2 cellular contexts compared by ENCODE assay signal in the genomic region with DNA sequence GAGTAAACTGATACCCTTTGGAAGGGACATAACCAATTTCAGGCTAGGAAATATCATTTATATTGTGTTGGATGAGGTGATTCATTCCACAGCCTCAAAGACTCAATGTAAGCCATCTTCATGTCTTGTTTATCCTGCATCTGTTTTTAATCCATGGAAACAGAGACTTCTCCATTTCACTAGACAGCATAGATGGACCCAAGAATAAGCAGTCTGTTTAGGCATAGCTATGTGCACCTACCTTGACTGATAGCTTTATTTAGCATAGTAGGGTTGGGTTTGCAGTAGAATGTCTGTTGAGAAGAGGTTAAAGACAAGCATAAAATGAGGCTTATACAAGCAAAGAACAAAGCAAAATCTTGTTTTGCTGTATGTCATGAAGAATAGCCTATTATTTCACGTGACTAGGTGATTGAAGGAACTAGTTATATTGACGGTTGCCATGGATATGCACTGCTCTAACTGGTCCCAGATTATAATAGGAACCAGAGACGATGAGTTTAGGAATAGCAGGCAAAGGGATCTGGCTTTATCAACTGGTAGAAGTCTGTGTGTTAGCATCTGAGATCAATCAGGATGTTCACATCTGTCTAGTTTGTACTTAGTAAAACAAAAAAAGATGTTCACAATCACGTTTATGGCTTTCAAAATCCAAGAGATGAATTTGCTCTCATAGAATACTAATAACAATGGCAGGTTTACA.
TF ChIP-seq lines count a peak whose summit lies in the region.

No MANE protein-coding gene starts in this region.

TF ChIP-seq in A549, 52 proteins besides CTCF, POLR2A, EP300 and RAD21:
- TF ChIP-seq HOXB5 (CRISPR knock-in tag; IDR thresholded peaks at IDR 0.05): no peak
- TF ChIP-seq EHF (CRISPR knock-in tag; IDR thresholded peaks at IDR 0.05): no peak
- no peak for TF ChIP-seq HEYL (CRISPR knock-in tag; IDR thresholded peaks at IDR 0.05)
- TF ChIP-seq CEBPB (IDR thresholded peaks at IDR 0.05): no peak
- TF ChIP-seq, protein P1, sequence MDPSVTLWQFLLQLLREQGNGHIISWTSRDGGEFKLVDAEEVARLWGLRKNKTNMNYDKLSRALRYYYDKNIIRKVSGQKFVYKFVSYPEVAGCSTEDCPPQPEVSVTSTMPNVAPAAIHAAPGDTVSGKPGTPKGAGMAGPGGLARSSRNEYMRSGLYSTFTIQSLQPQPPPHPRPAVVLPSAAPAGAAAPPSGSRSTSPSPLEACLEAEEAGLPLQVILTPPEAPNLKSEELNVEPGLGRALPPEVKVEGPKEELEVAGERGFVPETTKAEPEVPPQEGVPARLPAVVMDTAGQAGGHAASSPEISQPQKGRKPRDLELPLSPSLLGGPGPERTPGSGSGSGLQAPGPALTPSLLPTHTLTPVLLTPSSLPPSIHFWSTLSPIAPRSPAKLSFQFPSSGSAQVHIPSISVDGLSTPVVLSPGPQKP (IDR thresholded peaks at IDR 0.05; ENCODE audit: low read depth, low read length): no peak
- TF ChIP-seq E2F6 (IDR thresholded peaks at IDR 0.05; ENCODE audit: borderline replicate concordance, low read depth): no peak
- TF ChIP-seq CBX8 (IDR thresholded peaks at IDR 0.05): no peak
- no peak for TF ChIP-seq ZC3H11A (IDR thresholded peaks at IDR 0.05)
- TF ChIP-seq KDM1A (IDR thresholded peaks at IDR 0.05; ENCODE audit: low read depth): no peak
- TF ChIP-seq FOXS1 (CRISPR knock-in tag; IDR thresholded peaks at IDR 0.05): no peak
- TF ChIP-seq SREBF2 (IDR thresholded peaks at IDR 0.05): no peak
- TF ChIP-seq ESRRA (IDR thresholded peaks at IDR 0.05; ENCODE audit: borderline replicate concordance, low read length): no peak
- no peak for TF ChIP-seq HOXB13 (CRISPR knock-in tag; IDR thresholded peaks at IDR 0.05; ENCODE audit: low read depth)
- TF ChIP-seq EHMT2 (IDR thresholded peaks at IDR 0.05; ENCODE audit: low read depth): no peak
- no peak for TF ChIP-seq SMC3 (IDR thresholded peaks at IDR 0.05)
- TF ChIP-seq ZFP36 (IDR thresholded peaks at IDR 0.05; ENCODE audit: borderline replicate concordance, partially characterized antibody): no peak
- TF ChIP-seq FOSB (CRISPR knock-in tag; IDR thresholded peaks at IDR 0.05): no peak
- no peak for TF ChIP-seq JUN (IDR thresholded peaks at IDR 0.05)
- no peak for TF ChIP-seq NPAS2 (CRISPR knock-in tag; IDR thresholded peaks at IDR 0.05; ENCODE audit: borderline replicate concordance)
- no peak for TF ChIP-seq NFE2L2 (conservative IDR thresholded peaks at IDR 0.05; ENCODE audit: low read length)

TF ChIP-seq in endothelial cell of umbilical vein, 7 proteins besides CTCF, POLR2A, EP300 and RAD21:
- TF ChIP-seq FOS (IDR thresholded peaks at IDR 0.05; ENCODE audit: borderline replicate concordance, insufficient read depth, low read length) (no peak), POLR2AphosphoS5 (IDR thresholded peaks at IDR 0.05; ENCODE audit: insufficient read depth, low read depth, low read length) (no peak), MYC (IDR thresholded peaks at IDR 0.05; ENCODE audit: low read depth, low read length) (no peak), GATA2 (IDR thresholded peaks at IDR 0.05; ENCODE audit: insufficient read depth, insufficient read length, low read depth, low read length) (no peak), MAX (IDR thresholded peaks at IDR 0.05; ENCODE audit: insufficient read depth, insufficient read length) (no peak), EZH2 (IDR thresholded peaks at IDR 0.05; ENCODE audit: borderline replicate concordance, low read depth, low read length, severe bottlenecking) (no peak), JUN (IDR thresholded peaks at IDR 0.05; ENCODE audit: borderline replicate concordance, insufficient read depth, insufficient read length, low read depth) (no peak)
